17 cellular contexts compared by ENCODE assay signal in genomic region chr9:27351438-27351837, GRCh38. TPM values are rescaled to one million over a fixed set of nuclear protein-coding genes. Genes with fewer than 3 reads are reported as not detected.
DNase-seq lines count a peak whose midpoint lies in the region; ATAC-seq and TF ChIP-seq lines count a peak whose summit lies in the region.
"Had no signal": no experiment of that assay in that cellular context is flagged by ENCODE, and none has a peak within 500 bp of the region (broad histone marks: within the 10 kb centered on the region; RNA-seq: fewer than 3 reads in every experiment).

No MANE protein-coding gene starts in this region.

- TF ChIP-seq CTCF in heart left ventricle (IDR thresholded peaks at IDR 0.05) = no peak

- no peak overlapping the region for H4K8ac ChIP-seq in neuronal stem cell (ENCODE audit: low read depth, low read length)

- H2AFZ ChIP-seq in neuronal stem cell (ENCODE audit: low read length) = no peak overlapping the region

- H3K27ac ChIP-seq in heart left ventricle = peak overlapping the region in 6 of 12 donors; percentile 10 to 71 (median 34)
- H3K27ac ChIP-seq in neuronal stem cell (replicated peaks; ENCODE audit: low read length) = no peak overlapping the region
- H3K27ac ChIP-seq: HL-60, SJCRH30 had no signal

- no peak overlapping the region for H3K4me3 Mint-ChIP-seq in T-helper 2 cell treated with Interferon-gamma antibody and Interleukin-4, amounts not matched to agents 5 μg/mL and 100 μg/mL, for 36 hours
- H3K4me3 Mint-ChIP-seq: stimulated activated effector memory CD8-positive, alpha-beta T cell treated with anti-CD3 and anti-CD28 coated beads, Interleukin-12 subunit alpha, Interleukin-12 subunit beta, amount 100 ng/mL, for 72 hours had no signal

- no peaks in the 10 kb centered on the region for H3K9me3 ChIP-seq in heart left ventricle
- peaks cover 0 to 4% of the 10 kb centered on the region in 2 donors for H3K9me3 ChIP-seq in neuronal stem cell (replicated peaks in 1 of 2; ENCODE audit: control insufficient read depth in 2 of 2, insufficient read depth in 1 of 2, low read depth in 1 of 2, low read length in 2 of 2)
- H3K9me3 ChIP-seq: SJCRH30 had no signal

- no peak overlapping the region for H3K9ac ChIP-seq in neuronal stem cell (ENCODE audit: low read depth, low read length, poor library complexity)

- H3K18ac ChIP-seq in neuronal stem cell (ENCODE audit: low read length) = no peak overlapping the region

- intact Hi-C loops in heart left ventricle (cut with DNase I) = no loop called here

- H2BK5ac ChIP-seq in neuronal stem cell (ENCODE audit: low read length) = no peak overlapping the region

- peaks cover 32% of the 10 kb centered on the region for H3K4me1 Mint-ChIP-seq in T-helper 2 cell treated with Interferon-gamma antibody and Interleukin-4, amounts not matched to agents 5 μg/mL and 100 μg/mL, for 36 hours (ENCODE audit: low read depth)

- peak; percentile 68 for ATAC-seq in SK-N-SH treated with all-trans-retinoic acid at 6 μM for 48 hours
- peak in 3 of 4 donors; percentile 70 to 92 (median 84) for ATAC-seq in heart left ventricle
- no peak for ATAC-seq in HG02970 (IDR thresholded peaks at IDR 0.05; ENCODE audit: low FRiP score, unreplicated experiment)
- ATAC-seq: activated CD4-positive, CD25-positive, alpha-beta regulatory T cell treated with anti-CD3 and anti-CD28 coated beads, Interleukin-2, amount 50 U/mL, for 24 hours; stimulated activated effector memory CD8-positive, alpha-beta T cell treated with anti-CD3 and anti-CD28 coated beads, Interleukin-12 subunit alpha, Interleukin-12 subunit beta, amount 100 ng/mL, for 72 hours had no signal

- no peak overlapping the region for H2AK5ac ChIP-seq in neuronal stem cell (ENCODE audit: low read depth, low read length)

- H4K91ac ChIP-seq in neuronal stem cell (ENCODE audit: low read depth, low read length, poor library complexity) = no peak overlapping the region

- H3K4ac ChIP-seq in neuronal stem cell (ENCODE audit: low read length) = no peak overlapping the region

- H3K23ac ChIP-seq in neuronal stem cell (ENCODE audit: low read depth, low read length, poor library complexity) = no peak overlapping the region

- H3K27me3 ChIP-seq in heart left ventricle (no peaks in the 10 kb centered on the region), neuronal stem cell (ENCODE audit: control insufficient read depth in 3 of 3, insufficient read depth in 3 of 3, low read depth in 1 of 3, low read length in 3 of 3) (no peaks in the 10 kb centered on the region)
- H3K27me3 ChIP-seq: SJCRH30 had no signal

- no peak overlapping the region for H3K27ac Mint-ChIP-seq in T-helper 2 cell treated with Interferon-gamma antibody and Interleukin-4, amounts not matched to agents 5 μg/mL and 100 μg/mL, for 36 hours
- H3K27ac Mint-ChIP-seq: stimulated activated effector memory CD8-positive, alpha-beta T cell treated with anti-CD3 and anti-CD28 coated beads, Interleukin-12 subunit alpha, Interleukin-12 subunit beta, amount 100 ng/mL, for 72 hours had no signal

- H3K4me1 ChIP-seq in heart left ventricle (peaks cover 0 to 56% (median 10%) of the 10 kb centered on the region in 12 donors), neuronal stem cell (ENCODE audit: control insufficient read depth in 2 of 2, insufficient read depth in 1 of 2, low read depth in 1 of 2, low read length in 2 of 2) (peaks cover 5 to 19% of the 10 kb centered on the region in 2 donors)
- H3K4me1 ChIP-seq: SJCRH30 had no signal

- H3K79me1 ChIP-seq in neuronal stem cell (ENCODE audit: low read depth, low read length) = no peaks in the 10 kb centered on the region

- no peak overlapping the region for H3K14ac ChIP-seq in neuronal stem cell (ENCODE audit: low read length)

- WGBS in heart left ventricle, 4 donors = 45 to 67% (median 48%) methylated on average over 2 of the region's 2 CpGs
- WGBS in neuronal stem cell (ENCODE audit: extremely low coverage in 2 of 2, insufficient read length in 2 of 2, insufficient replicate concordance in 1 of 2), 2 donors = no CpG with 5 or more reads among the region's 2 CpGs

- H3K36me3 Mint-ChIP-seq in T-helper 2 cell treated with Interferon-gamma antibody and Interleukin-4, amounts not matched to agents 5 μg/mL and 100 μg/mL, for 36 hours (ENCODE audit: low read depth) = no peaks in the 10 kb centered on the region
- H3K36me3 Mint-ChIP-seq: stimulated activated effector memory CD8-positive, alpha-beta T cell treated with anti-CD3 and anti-CD28 coated beads, Interleukin-12 subunit alpha, Interleukin-12 subunit beta, amount 100 ng/mL, for 72 hours had no signal

- peak; percentile 29 for DNase-seq in G401 (ENCODE audit: low spot score)
- peak in 3 of 5 donors; percentile 39 to 67 (median 65) for DNase-seq in heart left ventricle
- DNase-seq in putamen (ENCODE audit: low spot score) = peak; percentile 93
- DNase-seq in HT-29 (ENCODE audit: low spot score) = no peak
- no peak for DNase-seq in T-helper 2 cell treated with Interferon-gamma antibody and Interleukin-4, amounts not matched to agents 5 μg/mL and 100 μg/mL, for 36 hours (ENCODE audit: low spot score)
- no peak for DNase-seq in neuronal stem cell (ENCODE audit: low spot score)
- DNase-seq: activated T-cell treated with anti-CD3 and anti-CD28 coated beads, Interleukin-2, amount 50 U/mL, for 1 hour; kidney glomerular epithelial cell; NCI-H524 treated with DMSO at 0.1 percent for 48 hours; SJCRH30 had no signal

- H3K27me3 Mint-ChIP-seq in T-helper 2 cell treated with Interferon-gamma antibody and Interleukin-4, amounts not matched to agents 5 μg/mL and 100 μg/mL, for 36 hours (ENCODE audit: low read depth) = no peaks in the 10 kb centered on the region

- H3K4me2 ChIP-seq in neuronal stem cell (ENCODE audit: insufficient read depth, low read length, poor library complexity, severe bottlenecking) = no peak overlapping the region

- H3K4me3 ChIP-seq in heart left ventricle (no peak overlapping the region), neuronal stem cell (ENCODE audit: low read length in 2 of 2) (no peak overlapping the region)
- H3K4me3 ChIP-seq: SJCRH30 had no signal

- peaks cover 3% of the 10 kb centered on the region for H3K9me3 Mint-ChIP-seq in T-helper 2 cell treated with Interferon-gamma antibody and Interleukin-4, amounts not matched to agents 5 μg/mL and 100 μg/mL, for 36 hours
- H3K9me3 Mint-ChIP-seq: stimulated activated effector memory CD8-positive, alpha-beta T cell treated with anti-CD3 and anti-CD28 coated beads, Interleukin-12 subunit alpha, Interleukin-12 subunit beta, amount 100 ng/mL, for 72 hours had no signal

- H2BK12ac ChIP-seq in neuronal stem cell (ENCODE audit: low read length) = no peak overlapping the region

- in situ Hi-C loops in G401 (cut with HindIII; ENCODE audit: low sequenced_read_pairs) = no loop called here

- H2BK15ac ChIP-seq in neuronal stem cell (ENCODE audit: low read length) = no peak overlapping the region

- no peaks in the 10 kb centered on the region for H3K36me3 ChIP-seq in heart left ventricle
- peaks cover 2 to 49% of the 10 kb centered on the region in 2 donors for H3K36me3 ChIP-seq in neuronal stem cell (replicated peaks in 1 of 2; ENCODE audit: control insufficient read depth in 2 of 2, insufficient read depth in 2 of 2, low read length in 2 of 2)
- H3K36me3 ChIP-seq: SJCRH30 had no signal

- no peak for TF ChIP-seq POLR2A in heart left ventricle (IDR thresholded peaks at IDR 0.05)

- no peak overlapping the region for H2BK120ac ChIP-seq in neuronal stem cell (ENCODE audit: low read depth, low read length)

TF ChIP-seq in SK-N-SH treated with all-trans-retinoic acid at 6 μM for 48 hours, 23 proteins besides CTCF, POLR2A, EP300 and RAD21:
- TF ChIP-seq GLIS3 (CRISPR knock-in tag; IDR thresholded peaks at IDR 0.05) = no peak
- TF ChIP-seq ZNF8 (CRISPR knock-in tag; IDR thresholded peaks at IDR 0.05) = no peak
- peak; percentile 34; the same call in 1 of the 2 replicates for TF ChIP-seq ISL1 (CRISPR knock-in tag; IDR thresholded peaks at IDR 0.05)
- TF ChIP-seq ZFP30 (CRISPR knock-in tag; IDR thresholded peaks at IDR 0.05) = no peak
- TF ChIP-seq BACH2 (CRISPR knock-in tag; IDR thresholded peaks at IDR 0.05; ENCODE audit: borderline replicate concordance) = no peak
- TF ChIP-seq CSRNP3 (CRISPR knock-in tag; IDR thresholded peaks at IDR 0.05) = no peak
- no peak for TF ChIP-seq ZNF565 (CRISPR knock-in tag; conservative IDR thresholded peaks at IDR 0.05; ENCODE audit: low read depth)
- TF ChIP-seq OSR1 (CRISPR knock-in tag; IDR thresholded peaks at IDR 0.05) = no peak

RNA-seq across cellular contexts. Expression of gene EQTN, which starts 54.5 kb away (rescaled TPM):
- total RNA-seq in G401 (2014; rRNA removed; shearing (Covaris generic)) = not detected in 2 replicates
- not detected for total RNA-seq in heart left ventricle
- not detected for polyA plus RNA-seq in heart left ventricle
- 0.18 TPM in 1 of 2 replicates, not detected in the other for total RNA-seq in HT-29 (2014; rRNA removed; shearing (Covaris generic))
- 0.22 TPM for polyA plus RNA-seq in neuronal stem cell (2013, experiment 1 of 2)
- polyA plus RNA-seq in neuronal stem cell (2013, experiment 2 of 2) = 0.43 TPM
- total RNA-seq: fibroblast of lung, osteoblast, SJCRH30 had no signal
- polyA plus RNA-seq: fibroblast of lung had no signal

Comparison
In these comparisons a context has a peak if more than half of its experiments do, and no peak if none do; other contexts are left out.
1. DNase-seq: peak in G401 (single experiment), heart left ventricle (3 of 5) and putamen (single experiment); none in HT-29 (single experiment), T-helper 2 cell treated with Interferon-gamma antibody and Interleukin-4, amounts not matched to agents 5 μg/mL and 100 μg/mL, for 36 hours (single experiment) and neuronal stem cell (single experiment).